Comparison of ENCODE assay signal across 6 cellular contexts in the genomic region with DNA sequence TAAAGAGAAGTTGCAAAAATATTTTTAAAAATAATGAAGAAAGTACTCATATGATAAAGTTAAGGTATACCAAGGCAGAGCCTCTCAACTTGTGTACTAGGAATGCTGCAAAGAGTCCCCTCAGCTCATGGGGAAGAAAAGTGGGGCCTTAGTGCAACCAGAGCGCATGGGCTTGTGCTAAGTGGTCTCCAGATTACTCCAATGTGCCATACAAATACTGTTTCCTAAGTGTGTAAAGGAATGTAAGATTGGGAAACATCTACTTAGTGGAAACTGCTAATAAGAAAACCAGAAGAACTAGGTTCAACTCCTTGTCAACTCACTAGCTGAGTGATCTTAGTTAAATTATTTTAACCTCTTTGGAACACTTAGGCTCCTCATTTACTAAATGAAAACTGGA.
"Had no signal": no experiment of that assay in that cellular context is flagged by ENCODE, and none has a peak within 500 bp of the region (broad histone marks: within the 10 kb centered on the region; RNA-seq: fewer than 3 reads in every experiment).

No MANE protein-coding gene starts in this region.

- H3K4me3 ChIP-seq: K562 had no signal

- DNase-seq: IMR-90, KBM-7 had no signal

- H3K27me3 Mint-ChIP-seq: IgD-negative memory B cell had no signal

- H3K27ac ChIP-seq: HL-60 had no signal

- ATAC-seq: HepG2, K562 had no signal

- H3K9me3 Mint-ChIP-seq: IgD-negative memory B cell had no signal

- H3K27ac Mint-ChIP-seq: IgD-negative memory B cell had no signal

- H3K4me3 Mint-ChIP-seq: IgD-negative memory B cell had no signal
